ENCODE assay signal across 8 cellular contexts in the genomic region with DNA sequence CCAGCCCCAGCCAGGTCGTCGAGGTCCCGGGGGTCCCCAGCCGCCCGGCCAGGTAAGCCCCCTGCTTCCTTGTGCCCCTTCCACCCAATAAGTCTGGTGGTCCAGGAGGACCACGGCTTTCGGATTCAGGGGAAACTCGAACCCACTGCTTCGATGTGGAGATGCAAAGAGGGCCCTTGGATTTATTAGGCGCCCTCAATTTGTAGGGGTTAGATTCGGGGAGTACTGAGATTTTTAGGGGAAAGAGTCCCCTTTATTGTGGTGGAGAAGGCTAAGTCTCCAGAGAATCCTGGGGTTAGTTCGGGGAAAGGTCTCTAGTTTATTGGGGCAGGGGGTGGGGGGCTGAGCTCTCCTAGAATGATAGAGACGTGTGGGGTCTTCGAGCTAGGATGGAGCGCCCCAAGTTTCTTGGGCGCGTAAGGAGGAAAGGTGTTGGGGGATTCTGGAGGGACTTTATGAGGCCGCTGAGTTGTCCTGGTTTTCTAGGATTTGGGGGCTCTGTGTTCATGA. TPM values are rescaled to one million over a fixed set of nuclear protein-coding genes. Genes with fewer than 3 reads are reported as not detected.
DNase-seq lines count a peak whose midpoint lies in the region; ATAC-seq and TF ChIP-seq lines count a peak whose summit lies in the region.

No MANE protein-coding gene starts in this region.

- H3K27me3 ChIP-seq in ascending aorta, result no peaks in the 10 kb centered on the region
- H3K27me3 ChIP-seq in mesendoderm (ENCODE audit: insufficient read depth, low read length, poor library complexity), result peaks cover 26% of the 10 kb centered on the region
- H3K27me3 ChIP-seq in vagina, result no peaks in the 10 kb centered on the region

- no peaks in the 10 kb centered on the region for H3K79me1 ChIP-seq in mesendoderm (ENCODE audit: low read length)

- H3K27ac Mint-ChIP-seq in stimulated activated naive CD8-positive, alpha-beta T cell treated with anti-CD3 and anti-CD28 coated beads, Interleukin-15, Interleukin-2, amounts not matched to agents 100 ng/mL and 50 ng/mL, for 24 hours, result no peak overlapping the region

- no peak overlapping the region for H4K8ac ChIP-seq in mesendoderm (ENCODE audit: low read depth, low read length)

- H3K9me3 ChIP-seq in ascending aorta, result no peaks in the 10 kb centered on the region
- H3K9me3 ChIP-seq in vagina, result no peaks in the 10 kb centered on the region

- H3K23ac ChIP-seq in mesendoderm (ENCODE audit: low read length), result no peak overlapping the region

- no peak overlapping the region for H3K4ac ChIP-seq in mesendoderm (ENCODE audit: low read depth, low read length)

- no peak overlapping the region for H2BK5ac ChIP-seq in mesendoderm (ENCODE audit: low read length)

- H3K9ac ChIP-seq in mesendoderm (ENCODE audit: low read length), result peak overlapping the region; percentile 40

- TF ChIP-seq CTCF in ascending aorta (IDR thresholded peaks at IDR 0.05) (no peak), vagina (IDR thresholded peaks at IDR 0.05) (no peak)

- H3K27ac ChIP-seq in ascending aorta (no peak overlapping the region), mesendoderm (ENCODE audit: low read depth, low read length) (no peak overlapping the region), vagina (peak overlapping the region; percentile 60)

- H3K4me1 Mint-ChIP-seq in stimulated activated naive CD8-positive, alpha-beta T cell treated with anti-CD3 and anti-CD28 coated beads, Interleukin-15, Interleukin-2, amounts not matched to agents 100 ng/mL and 50 ng/mL, for 24 hours (ENCODE audit: low read depth), result peaks cover 49% of the 10 kb centered on the region

- H2BK120ac ChIP-seq in mesendoderm (ENCODE audit: low read depth, low read length), result no peak overlapping the region

- peak overlapping the region; percentile 1 for H3K4me3 Mint-ChIP-seq in stimulated activated naive CD8-positive, alpha-beta T cell treated with anti-CD3 and anti-CD28 coated beads, Interleukin-15, Interleukin-2, amounts not matched to agents 100 ng/mL and 50 ng/mL, for 24 hours

- peaks cover 35% of the 10 kb centered on the region for H3K27me3 Mint-ChIP-seq in stimulated activated naive CD8-positive, alpha-beta T cell treated with anti-CD3 and anti-CD28 coated beads, Interleukin-15, Interleukin-2, amounts not matched to agents 100 ng/mL and 50 ng/mL, for 24 hours

- H3K9me3 Mint-ChIP-seq in stimulated activated naive CD8-positive, alpha-beta T cell treated with anti-CD3 and anti-CD28 coated beads, Interleukin-15, Interleukin-2, amounts not matched to agents 100 ng/mL and 50 ng/mL, for 24 hours, result no peaks in the 10 kb centered on the region

- H3K36me3 ChIP-seq in ascending aorta (no peaks in the 10 kb centered on the region), mesendoderm (ENCODE audit: control insufficient read depth, insufficient read depth, low read length) (no peaks in the 10 kb centered on the region), vagina (no peaks in the 10 kb centered on the region)

- H3K4me3 ChIP-seq in ascending aorta, result peak overlapping the region; percentile 41 to 57
- peak overlapping the region; percentile 19 for H3K4me3 ChIP-seq in mesendoderm (ENCODE audit: low read length)
- H3K4me3 ChIP-seq in vagina, result peak overlapping the region; percentile 37 to 46

- peak overlapping the region; percentile 62 for H3K56ac ChIP-seq in mesendoderm (ENCODE audit: low read length)

- no peak for DNase-seq in stimulated activated naive CD8-positive, alpha-beta T cell treated with anti-CD3 and anti-CD28 coated beads, Interleukin-15, Interleukin-2, amounts not matched to agents 100 U/mL and 50 U/mL, for 24 hours
- DNase-seq in ascending aorta (ENCODE audit: low spot score in 2 of 2), result no peak
- no peak for DNase-seq in mesendoderm
- no peak for DNase-seq in vagina (ENCODE audit: extremely low spot score in 2 of 2)
- no peak for DNase-seq in amygdala (lab: John Stamatoyannopoulos, UW)
- no peak for DNase-seq in DMS79 treated with DMSO at 0.1 percent for 48 hours (lab: John Stamatoyannopoulos, UW)

- H2BK15ac ChIP-seq in mesendoderm (replicated peaks; ENCODE audit: low read depth), result no peak overlapping the region

- H3K79me2 ChIP-seq in mesendoderm (ENCODE audit: control insufficient read depth, insufficient read depth, low read length), result no peaks in the 10 kb centered on the region

- TF ChIP-seq POLR2A in vagina (IDR thresholded peaks at IDR 0.05), result no peak

- H3K4me1 ChIP-seq in ascending aorta, result peaks cover 17 to 43% of the 10 kb centered on the region in 2 donors
- H3K4me1 ChIP-seq in mesendoderm (ENCODE audit: control insufficient read depth, low read depth, low read length), result peaks cover 4% of the 10 kb centered on the region
- peaks cover 54% of the 10 kb centered on the region for H3K4me1 ChIP-seq in vagina

- no CpG with 5 or more reads among the region's 18 CpGs for WGBS in mesendoderm (ENCODE audit: extremely low coverage, insufficient coverage, low lambda C conversion rate)

- ATAC-seq in stimulated activated naive CD8-positive, alpha-beta T cell treated with anti-CD3 and anti-CD28 coated beads, Interleukin-15, Interleukin-2, amounts not matched to agents 100 U/mL and 50 U/mL, for 24 hours, result no peak
- no peak for ATAC-seq in HG02763 (IDR thresholded peaks at IDR 0.05; ENCODE audit: unreplicated experiment)

- no peak overlapping the region for H4K5ac ChIP-seq in mesendoderm (ENCODE audit: low read length)

- intact Hi-C loops in ascending aorta (cut with DNase I) (loop anchor here (5.0 to 10.0 kb wide), 3 partner anchors 195 to 293 kb away; a partner anchor contains a TSS), vagina (cut with DNase I) (loop anchor here (5.0 kb wide), 1 partner anchor 65 kb away; no protein-coding TSS in a partner anchor)

- H3K4me2 ChIP-seq in mesendoderm (ENCODE audit: low read length), result peak overlapping the region; percentile 10

- H2AK5ac ChIP-seq in mesendoderm (ENCODE audit: low read length), result no peak overlapping the region

- H3K36me3 Mint-ChIP-seq in stimulated activated naive CD8-positive, alpha-beta T cell treated with anti-CD3 and anti-CD28 coated beads, Interleukin-15, Interleukin-2, amounts not matched to agents 100 ng/mL and 50 ng/mL, for 24 hours (ENCODE audit: low read depth), result no peaks in the 10 kb centered on the region

- H3K18ac ChIP-seq in mesendoderm (ENCODE audit: low read length), result no peak overlapping the region

RNA-seq across cellular contexts. Expression of a gene that starts 3.8 kb away (rescaled TPM):
- total RNA-seq in ascending aorta (691 TPM), vagina (983 TPM)
- polyA plus RNA-seq in mesendoderm (2013, experiment 1 of 2), result 28.7 TPM
- polyA plus RNA-seq in mesendoderm (2013, experiment 2 of 2), result 28.9 TPM

RNA-seq across cellular contexts. Expression of a gene that starts 20.7 kb away (rescaled TPM):
- total RNA-seq in ascending aorta, result 192 TPM
- 52.1 TPM for polyA plus RNA-seq in mesendoderm (2013, experiment 1 of 2)
- polyA plus RNA-seq in mesendoderm (2013, experiment 2 of 2), result 49.6 TPM
- total RNA-seq in vagina, result 51.6 TPM
